ENCODE assay signal across 8 cellular contexts in genomic region chr22:38842512-38843200, GRCh38. TPM values are rescaled to one million over a fixed set of nuclear protein-coding genes. Genes with fewer than 3 reads are reported as not detected.
DNase-seq lines count a peak whose midpoint lies in the region; ATAC-seq and TF ChIP-seq lines count a peak whose summit lies in the region.

No MANE protein-coding gene starts in this region.

- H3K9me3 ChIP-seq in AG04450 (ENCODE audit: control insufficient read depth, insufficient read depth, low read length), result no peaks in the 10 kb centered on the region
- no peaks in the 10 kb centered on the region for H3K9me3 ChIP-seq in ectodermal cell (ENCODE audit: control insufficient read depth, low read length)
- no peaks in the 10 kb centered on the region for H3K9me3 ChIP-seq in neural cell (ENCODE audit: low read length)

- H3K9me3 Mint-ChIP-seq in IgD-negative memory B cell, result no peaks in the 10 kb centered on the region

- H3K4me1 Mint-ChIP-seq in IgD-negative memory B cell, result peaks cover 5 to 10% (median 6%) of the 10 kb centered on the region in 3 donors

- POLR2A ChIA-PET in AG04450 (lab: Yijun Ruan, JAX), result interaction anchor here (0.6 to 1.0 kb wide), 4 partner anchors 9 to 396 kb away, joined by 3 to 5 read pairs (median 4); no protein-coding TSS in a partner anchor

- H3K9me2 ChIP-seq in neural cell (ENCODE audit: insufficient read depth, low read length), result no peaks in the 10 kb centered on the region

- H4K20me1 ChIP-seq in neural cell (ENCODE audit: insufficient read depth), result no peaks in the 10 kb centered on the region

- H3K36me3 ChIP-seq in ectodermal cell (ENCODE audit: control insufficient read depth, insufficient read depth, low read length) (no peaks in the 10 kb centered on the region), neural cell (ENCODE audit: insufficient read depth, low read length) (no peaks in the 10 kb centered on the region)

- no peaks in the 10 kb centered on the region for H3F3A ChIP-seq in neural cell (ENCODE audit: insufficient read depth, low read length, poor library complexity, severe bottlenecking)

- no peak for TF ChIP-seq EP300 in neural cell (conservative IDR thresholded peaks at IDR 0.05; ENCODE audit: poor library complexity, severe bottlenecking)

- no peak for ATAC-seq in HG03280 (IDR thresholded peaks at IDR 0.05; ENCODE audit: unreplicated experiment)
- ATAC-seq in HG03460 (IDR thresholded peaks at IDR 0.05; ENCODE audit: unreplicated experiment), result no peak

- H3K4me2 ChIP-seq in neural cell (ENCODE audit: low read length), result no peak overlapping the region

- no peak for TF ChIP-seq RAD21 in neural cell (conservative IDR thresholded peaks at IDR 0.05)

- H3K4me3 ChIP-seq in AG04450 (ENCODE audit: low read depth, low read length), result peak overlapping the region; percentile 43
- peak overlapping the region; percentile 39 for H3K4me3 ChIP-seq in ectodermal cell (ENCODE audit: insufficient read depth, low read depth, low read length)
- H3K4me3 ChIP-seq in neural cell (ENCODE audit: low read length), result peak overlapping the region; percentile 80

- H3K4me3 Mint-ChIP-seq in IgD-negative memory B cell, result peak overlapping the region; percentile 70 to 92 (median 79)

- no peaks in the 10 kb centered on the region for H3K36me3 Mint-ChIP-seq in IgD-negative memory B cell

- no peak overlapping the region for H2AFZ ChIP-seq in neural cell (ENCODE audit: low read depth, low read length)

- H3K79me2 ChIP-seq in neural cell (replicated peaks; ENCODE audit: insufficient read depth, low read length), result peaks cover 18% of the 10 kb centered on the region

- no peak for TF ChIP-seq CTCF in AG04450 (IDR thresholded peaks at IDR 0.05; ENCODE audit: low read depth, low read length)
- TF ChIP-seq CTCF in neural cell (IDR thresholded peaks at IDR 0.05; ENCODE audit: poor library complexity, severe bottlenecking), result no peak

- CTCF ChIA-PET in AG04450 (lab: Charles Lee), result interaction anchor here (0.5 to 3.9 kb wide), 5 partner anchors 26 to 77 kb away, joined by 3 to 38 read pairs (median 3); no protein-coding TSS in a partner anchor

- H3K4me1 ChIP-seq in ectodermal cell (ENCODE audit: control insufficient read depth, insufficient read depth, low read length), result no peaks in the 10 kb centered on the region

- H3K27me3 Mint-ChIP-seq in IgD-negative memory B cell, result peaks cover 42% of the 10 kb centered on the region

- no peak overlapping the region for H3K27ac Mint-ChIP-seq in IgD-negative memory B cell

- H3K27ac ChIP-seq in AG04450 (ENCODE audit: low read depth, low read length), result no peak overlapping the region
- no peak overlapping the region for H3K27ac ChIP-seq in ectodermal cell (ENCODE audit: insufficient read depth, low read depth, low read length, poor library complexity, severe bottlenecking)
- peak overlapping the region; percentile 47 for H3K27ac ChIP-seq in neural cell (ENCODE audit: low read length)

- H3K27me3 ChIP-seq in AG04450 (ENCODE audit: control insufficient read depth, insufficient read depth, low read length), result peaks cover 29% of the 10 kb centered on the region
- H3K27me3 ChIP-seq in ectodermal cell (ENCODE audit: control insufficient read depth, insufficient read depth, low read length, poor library complexity, severe bottlenecking), result peaks cover 56% of the 10 kb centered on the region
- H3K27me3 ChIP-seq in neural cell (ENCODE audit: insufficient read depth, low read depth, low read length), result no peaks in the 10 kb centered on the region

- H3K9ac ChIP-seq in neural cell (ENCODE audit: low read length), result peak overlapping the region; percentile 73

- DNase-seq in AG04450 (ENCODE audit: low read depth, low spot score) (no peak), H4 (ENCODE audit: low spot score) (no peak), germinal center (ENCODE audit: low spot score) (no peak)

- WGBS in ectodermal cell, 2 experiments, result 27% methylated on average over 34 of the region's 34 CpGs

TF ChIP-seq in neural cell, 6 proteins besides CTCF, POLR2A, EP300 and RAD21:
- TF ChIP-seq TAF1 (IDR thresholded peaks at IDR 0.05; ENCODE audit: low read depth), result no peak

RNA-seq across cellular contexts. Expression of gene NPTXR, which starts 1.2 kb away (rescaled TPM):
- polyA plus RNA-seq in AG04450 (2011; rRNA removed) (1.7 and 2.3 TPM in 2 replicates), IgD-negative memory B cell (0.04 TPM), neural cell (17.0 and 19.3 TPM in 2 replicates)
- 3.0 and 3.2 TPM in 2 replicates for polyA minus RNA-seq in AG04450 (2011; rRNA and poly(A)+ RNA removed)
- polyA plus RNA-seq in ectodermal cell (2013, experiment 1 of 4), result 3.9 TPM
- polyA plus RNA-seq in ectodermal cell (2013, experiment 2 of 4), result 4.4 TPM
- polyA plus RNA-seq in ectodermal cell (2013, experiment 3 of 4), result 3.4 TPM
- 3.9 TPM for polyA plus RNA-seq in ectodermal cell (2013, experiment 4 of 4)
- 32.4 and 33.8 TPM in 2 replicates for polyA minus RNA-seq in neural cell
- total RNA-seq in H4 (2014; rRNA removed; shearing (Covaris generic)), result 3.1 and 4.1 TPM in 2 replicates

RNA-seq across cellular contexts. Expression of gene CBX6, which starts 29.4 kb away (rescaled TPM):
- 14.7 and 19.8 TPM in 2 replicates for polyA plus RNA-seq in AG04450 (2011; rRNA removed)
- 57.6 and 66.9 TPM in 2 replicates for polyA minus RNA-seq in AG04450 (2011; rRNA and poly(A)+ RNA removed)
- polyA plus RNA-seq in IgD-negative memory B cell, result 7.1 TPM
- 22.6 TPM for polyA plus RNA-seq in ectodermal cell (2013, experiment 1 of 4)
- polyA plus RNA-seq in ectodermal cell (2013, experiment 2 of 4), result 22.5 TPM
- polyA plus RNA-seq in ectodermal cell (2013, experiment 3 of 4), result 17.0 TPM
- 17.3 TPM for polyA plus RNA-seq in ectodermal cell (2013, experiment 4 of 4)
- 13.0 and 16.3 TPM in 2 replicates for polyA plus RNA-seq in neural cell
- 47.7 and 52.8 TPM in 2 replicates for polyA minus RNA-seq in neural cell
- 19.6 and 21.5 TPM in 2 replicates for total RNA-seq in H4 (2014; rRNA removed; shearing (Covaris generic))

RNA-seq across cellular contexts. Expression of gene DNAL4, which starts 48.7 kb away (rescaled TPM):
- 12.6 and 15.5 TPM in 2 replicates for polyA plus RNA-seq in AG04450 (2011; rRNA removed)
- polyA minus RNA-seq in AG04450 (2011; rRNA and poly(A)+ RNA removed), result 8.6 and 8.7 TPM in 2 replicates
- polyA plus RNA-seq in IgD-negative memory B cell, result 9.0 TPM
- polyA plus RNA-seq in ectodermal cell (2013, experiment 1 of 4), result 27.0 TPM
- 27.3 TPM for polyA plus RNA-seq in ectodermal cell (2013, experiment 2 of 4)
- 22.8 TPM for polyA plus RNA-seq in ectodermal cell (2013, experiment 3 of 4)
- 27.5 TPM for polyA plus RNA-seq in ectodermal cell (2013, experiment 4 of 4)
- 94.4 and 95.0 TPM in 2 replicates for polyA plus RNA-seq in neural cell
- polyA minus RNA-seq in neural cell, result 31.5 and 35.8 TPM in 2 replicates
- total RNA-seq in H4 (2014; rRNA removed; shearing (Covaris generic)), result 6.4 and 6.6 TPM in 2 replicates
